In the genomic region with DNA sequence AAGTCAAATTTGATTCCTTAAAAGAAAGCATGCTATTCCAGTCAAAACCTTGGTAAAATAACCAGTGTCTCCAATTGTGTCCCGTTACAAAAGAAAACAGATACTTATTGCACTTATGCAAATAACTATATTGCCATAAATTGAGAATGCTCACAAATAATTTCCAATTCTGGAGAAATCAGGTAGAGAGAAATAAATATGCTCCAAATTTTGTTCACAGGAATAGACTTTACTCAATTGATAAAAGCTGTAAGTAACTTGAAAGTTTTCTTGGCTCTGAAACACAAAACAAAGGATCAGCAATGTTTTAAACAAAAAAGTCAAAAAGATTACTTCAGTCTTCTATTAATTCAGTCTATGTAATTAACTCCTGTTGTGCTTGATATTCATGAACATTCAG, we compare ENCODE assay signal across 2 cellular contexts.
TF ChIP-seq lines count a peak whose summit lies in the region.

No MANE protein-coding gene starts in this region.

TF ChIP-seq in HEK293, 187 proteins besides CTCF, POLR2A, EP300 and RAD21 (continued from another document):
- TF ChIP-seq, protein P1, sequence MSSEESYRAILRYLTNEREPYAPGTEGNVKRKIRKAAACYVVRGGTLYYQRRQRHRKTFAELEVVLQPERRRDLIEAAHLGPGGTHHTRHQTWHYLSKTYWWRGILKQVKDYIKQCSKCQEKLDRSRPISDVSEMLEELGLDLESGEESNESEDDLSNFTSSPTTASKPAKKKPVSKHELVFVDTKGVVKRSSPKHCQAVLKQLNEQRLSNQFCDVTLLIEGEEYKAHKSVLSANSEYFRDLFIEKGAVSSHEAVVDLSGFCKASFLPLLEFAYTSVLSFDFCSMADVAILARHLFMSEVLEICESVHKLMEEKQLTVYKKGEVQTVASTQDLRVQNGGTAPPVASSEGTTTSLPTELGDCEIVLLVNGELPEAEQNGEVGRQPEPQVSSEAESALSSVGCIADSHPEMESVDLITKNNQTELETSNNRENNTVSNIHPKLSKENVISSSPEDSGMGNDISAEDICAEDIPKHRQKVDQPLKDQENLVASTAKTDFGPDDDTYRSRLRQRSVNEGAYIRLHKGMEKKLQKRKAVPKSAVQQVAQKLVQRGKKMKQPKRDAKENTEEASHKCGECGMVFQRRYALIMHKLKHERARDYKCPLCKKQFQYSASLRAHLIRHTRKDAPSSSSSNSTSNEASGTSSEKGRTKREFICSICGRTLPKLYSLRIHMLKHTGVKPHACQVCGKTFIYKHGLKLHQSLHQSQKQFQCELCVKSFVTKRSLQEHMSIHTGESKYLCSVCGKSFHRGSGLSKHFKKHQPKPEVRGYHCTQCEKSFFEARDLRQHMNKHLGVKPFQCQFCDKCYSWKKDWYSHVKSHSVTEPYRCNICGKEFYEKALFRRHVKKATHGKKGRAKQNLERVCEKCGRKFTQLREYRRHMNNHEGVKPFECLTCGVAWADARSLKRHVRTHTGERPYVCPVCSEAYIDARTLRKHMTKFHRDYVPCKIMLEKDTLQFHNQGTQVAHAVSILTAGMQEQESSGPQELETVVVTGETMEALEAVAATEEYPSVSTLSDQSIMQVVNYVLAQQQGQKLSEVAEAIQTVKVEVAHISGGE (tag by site-specific recombination; conservative IDR thresholded peaks at IDR 0.05; ENCODE audit: low read depth): no peak
- no peak for TF ChIP-seq SALL2 (tag by site-specific recombination; IDR thresholded peaks at IDR 0.05; ENCODE audit: borderline replicate concordance)
- TF ChIP-seq TCF7L2 (IDR thresholded peaks at IDR 0.05; ENCODE audit: borderline replicate concordance, low read depth, low read length): no peak
- TF ChIP-seq HOXD13 (CRISPR knock-in tag; IDR thresholded peaks at IDR 0.05; ENCODE audit: borderline replicate concordance): no peak
- TF ChIP-seq ZNF785 (tag by site-specific recombination; IDR thresholded peaks at IDR 0.05): no peak
- TF ChIP-seq REPIN1 (tag by site-specific recombination; IDR thresholded peaks at IDR 0.05; ENCODE audit: low read depth): no peak
- TF ChIP-seq MYNN (tag by site-specific recombination; IDR thresholded peaks at IDR 0.05; ENCODE audit: borderline replicate concordance): no peak
- TF ChIP-seq, protein P2, sequence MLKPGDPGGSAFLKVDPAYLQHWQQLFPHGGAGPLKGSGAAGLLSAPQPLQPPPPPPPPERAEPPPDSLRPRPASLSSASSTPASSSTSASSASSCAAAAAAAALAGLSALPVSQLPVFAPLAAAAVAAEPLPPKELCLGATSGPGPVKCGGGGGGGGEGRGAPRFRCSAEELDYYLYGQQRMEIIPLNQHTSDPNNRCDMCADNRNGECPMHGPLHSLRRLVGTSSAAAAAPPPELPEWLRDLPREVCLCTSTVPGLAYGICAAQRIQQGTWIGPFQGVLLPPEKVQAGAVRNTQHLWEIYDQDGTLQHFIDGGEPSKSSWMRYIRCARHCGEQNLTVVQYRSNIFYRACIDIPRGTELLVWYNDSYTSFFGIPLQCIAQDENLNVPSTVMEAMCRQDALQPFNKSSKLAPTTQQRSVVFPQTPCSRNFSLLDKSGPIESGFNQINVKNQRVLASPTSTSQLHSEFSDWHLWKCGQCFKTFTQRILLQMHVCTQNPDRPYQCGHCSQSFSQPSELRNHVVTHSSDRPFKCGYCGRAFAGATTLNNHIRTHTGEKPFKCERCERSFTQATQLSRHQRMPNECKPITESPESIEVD (tag by site-specific recombination; IDR thresholded peaks at IDR 0.05): no peak
- TF ChIP-seq, protein P3, sequence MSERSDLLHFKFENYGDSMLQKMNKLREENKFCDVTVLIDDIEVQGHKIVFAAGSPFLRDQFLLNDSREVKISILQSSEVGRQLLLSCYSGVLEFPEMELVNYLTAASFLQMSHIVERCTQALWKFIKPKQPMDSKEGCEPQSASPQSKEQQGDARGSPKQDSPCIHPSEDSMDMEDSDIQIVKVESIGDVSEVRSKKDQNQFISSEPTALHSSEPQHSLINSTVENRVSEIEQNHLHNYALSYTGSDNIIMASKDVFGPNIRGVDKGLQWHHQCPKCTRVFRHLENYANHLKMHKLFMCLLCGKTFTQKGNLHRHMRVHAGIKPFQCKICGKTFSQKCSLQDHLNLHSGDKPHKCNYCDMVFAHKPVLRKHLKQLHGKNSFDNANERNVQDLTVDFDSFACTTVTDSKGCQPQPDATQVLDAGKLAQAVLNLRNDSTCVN (tag by site-specific recombination; optimal IDR thresholded peaks at IDR 0.05): no peak
- no peak for TF ChIP-seq GLIS2 (tag by site-specific recombination; IDR thresholded peaks at IDR 0.05)
- no peak for TF ChIP-seq ZFP69B (tag by site-specific recombination; IDR thresholded peaks at IDR 0.05)
- TF ChIP-seq EGR2 (tag by site-specific recombination; IDR thresholded peaks at IDR 0.05; ENCODE audit: low read depth): no peak
- no peak for TF ChIP-seq ZNF391 (tag by site-specific recombination; IDR thresholded peaks at IDR 0.05; ENCODE audit: borderline replicate concordance, low read depth)
- TF ChIP-seq ZNF549 (tag by site-specific recombination; IDR thresholded peaks at IDR 0.05): peak; percentile 52; the same call in 1 of the 2 replicates
- TF ChIP-seq, protein P4, sequence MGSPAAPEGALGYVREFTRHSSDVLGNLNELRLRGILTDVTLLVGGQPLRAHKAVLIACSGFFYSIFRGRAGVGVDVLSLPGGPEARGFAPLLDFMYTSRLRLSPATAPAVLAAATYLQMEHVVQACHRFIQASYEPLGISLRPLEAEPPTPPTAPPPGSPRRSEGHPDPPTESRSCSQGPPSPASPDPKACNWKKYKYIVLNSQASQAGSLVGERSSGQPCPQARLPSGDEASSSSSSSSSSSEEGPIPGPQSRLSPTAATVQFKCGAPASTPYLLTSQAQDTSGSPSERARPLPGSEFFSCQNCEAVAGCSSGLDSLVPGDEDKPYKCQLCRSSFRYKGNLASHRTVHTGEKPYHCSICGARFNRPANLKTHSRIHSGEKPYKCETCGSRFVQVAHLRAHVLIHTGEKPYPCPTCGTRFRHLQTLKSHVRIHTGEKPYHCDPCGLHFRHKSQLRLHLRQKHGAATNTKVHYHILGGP (tag by site-specific recombination; IDR thresholded peaks at IDR 0.05): no peak
- TF ChIP-seq SETDB1 (IDR thresholded peaks at IDR 0.05; ENCODE audit: insufficient read length, low read length): peak; percentile 97
- no peak for TF ChIP-seq ZIC2 (tag by site-specific recombination; IDR thresholded peaks at IDR 0.05)
- no peak for TF ChIP-seq KLF7 (tag by site-specific recombination; IDR thresholded peaks at IDR 0.05; ENCODE audit: borderline replicate concordance)

TF ChIP-seq in K562, 482 proteins besides CTCF, POLR2A, EP300 and RAD21 (continued from another document):
- TF ChIP-seq, protein P5, sequence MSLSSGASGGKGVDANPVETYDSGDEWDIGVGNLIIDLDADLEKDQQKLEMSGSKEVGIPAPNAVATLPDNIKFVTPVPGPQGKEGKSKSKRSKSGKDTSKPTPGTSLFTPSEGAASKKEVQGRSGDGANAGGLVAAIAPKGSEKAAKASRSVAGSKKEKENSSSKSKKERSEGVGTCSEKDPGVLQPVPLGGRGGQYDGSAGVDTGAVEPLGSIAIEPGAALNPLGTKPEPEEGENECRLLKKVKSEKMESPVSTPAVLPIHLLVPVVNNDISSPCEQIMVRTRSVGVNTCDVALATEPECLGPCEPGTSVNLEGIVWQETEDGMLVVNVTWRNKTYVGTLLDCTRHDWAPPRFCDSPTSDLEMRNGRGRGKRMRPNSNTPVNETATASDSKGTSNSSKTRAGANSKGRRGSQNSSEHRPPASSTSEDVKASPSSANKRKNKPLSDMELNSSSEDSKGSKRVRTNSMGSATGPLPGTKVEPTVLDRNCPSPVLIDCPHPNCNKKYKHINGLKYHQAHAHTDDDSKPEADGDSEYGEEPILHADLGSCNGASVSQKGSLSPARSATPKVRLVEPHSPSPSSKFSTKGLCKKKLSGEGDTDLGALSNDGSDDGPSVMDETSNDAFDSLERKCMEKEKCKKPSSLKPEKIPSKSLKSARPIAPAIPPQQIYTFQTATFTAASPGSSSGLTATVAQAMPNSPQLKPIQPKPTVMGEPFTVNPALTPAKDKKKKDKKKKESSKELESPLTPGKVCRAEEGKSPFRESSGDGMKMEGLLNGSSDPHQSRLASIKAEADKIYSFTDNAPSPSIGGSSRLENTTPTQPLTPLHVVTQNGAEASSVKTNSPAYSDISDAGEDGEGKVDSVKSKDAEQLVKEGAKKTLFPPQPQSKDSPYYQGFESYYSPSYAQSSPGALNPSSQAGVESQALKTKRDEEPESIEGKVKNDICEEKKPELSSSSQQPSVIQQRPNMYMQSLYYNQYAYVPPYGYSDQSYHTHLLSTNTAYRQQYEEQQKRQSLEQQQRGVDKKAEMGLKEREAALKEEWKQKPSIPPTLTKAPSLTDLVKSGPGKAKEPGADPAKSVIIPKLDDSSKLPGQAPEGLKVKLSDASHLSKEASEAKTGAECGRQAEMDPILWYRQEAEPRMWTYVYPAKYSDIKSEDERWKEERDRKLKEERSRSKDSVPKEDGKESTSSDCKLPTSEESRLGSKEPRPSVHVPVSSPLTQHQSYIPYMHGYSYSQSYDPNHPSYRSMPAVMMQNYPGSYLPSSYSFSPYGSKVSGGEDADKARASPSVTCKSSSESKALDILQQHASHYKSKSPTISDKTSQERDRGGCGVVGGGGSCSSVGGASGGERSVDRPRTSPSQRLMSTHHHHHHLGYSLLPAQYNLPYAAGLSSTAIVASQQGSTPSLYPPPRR (CRISPR knock-in tag; IDR thresholded peaks at IDR 0.05; ENCODE audit: borderline replicate concordance): no peak
- TF ChIP-seq TRIM24 (IDR thresholded peaks at IDR 0.05) (peak in 1 of 2 experiments; percentile 11; a peak in 1 of 4 replicates), TRIM28 (IDR thresholded peaks at IDR 0.05) (peak; percentile 70), RHOXF2B (CRISPR knock-in tag; conservative IDR thresholded peaks at IDR 0.05) (no peak), ARID1B (IDR thresholded peaks at IDR 0.05) (no peak), CBX3 (IDR thresholded peaks at IDR 0.05; ENCODE audit: borderline replicate concordance in 1 of 2, low read length in 2 of 2) (peak in 1 of 2 experiments; percentile 95; a peak in 2 of 3 replicates), RBM25 (IDR thresholded peaks at IDR 0.05; ENCODE audit: low read depth, low read length, severe bottlenecking) (peak; percentile 3), SAP30 (IDR thresholded peaks at IDR 0.05; ENCODE audit: borderline replicate concordance, insufficient read depth, low read depth, low read length, poor library complexity, severe bottlenecking) (no peak)
- TF ChIP-seq, protein P6, sequence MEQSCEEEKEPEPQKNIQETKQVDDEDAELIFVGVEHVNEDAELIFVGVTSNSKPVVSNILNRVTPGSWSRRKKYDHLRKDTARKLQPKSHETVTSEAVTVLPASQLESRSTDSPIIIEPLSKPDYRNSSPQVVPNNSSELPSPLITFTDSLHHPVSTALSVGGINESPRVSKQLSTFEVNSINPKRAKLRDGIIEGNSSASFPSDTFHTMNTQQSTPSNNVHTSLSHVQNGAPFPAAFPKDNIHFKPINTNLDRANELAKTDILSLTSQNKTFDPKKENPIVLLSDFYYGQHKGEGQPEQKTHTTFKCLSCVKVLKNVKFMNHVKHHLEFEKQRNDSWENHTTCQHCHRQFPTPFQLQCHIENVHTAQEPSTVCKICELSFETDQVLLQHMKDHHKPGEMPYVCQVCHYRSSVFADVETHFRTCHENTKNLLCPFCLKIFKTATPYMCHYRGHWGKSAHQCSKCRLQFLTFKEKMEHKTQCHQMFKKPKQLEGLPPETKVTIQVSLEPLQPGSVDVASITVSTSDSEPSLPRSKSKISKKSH (CRISPR knock-in tag; IDR thresholded peaks at IDR 0.05): peak; percentile 53; the same call in 1 of the 2 replicates
